In genomic region chr1:67880056-67880601, GRCh38 we compare ENCODE assay signal across 1 cellular context.
TF ChIP-seq lines count a peak whose summit lies in the region.

No MANE protein-coding gene starts in this region.

TF ChIP-seq in K562, 482 proteins besides CTCF, POLR2A, EP300 and RAD21 (continued from another document):
- TF ChIP-seq STAT6 (CRISPR knock-in tag; IDR thresholded peaks at IDR 0.05): no peak
- no peak for TF ChIP-seq ZC3H11A (IDR thresholded peaks at IDR 0.05; ENCODE audit: low read depth, low read length)
- TF ChIP-seq DEAF1 (CRISPR knock-in tag; IDR thresholded peaks at IDR 0.05): 0 out of 2 replicates have a peak, but pooled peaks have one; percentile 14
- TF ChIP-seq JUND (IDR thresholded peaks at IDR 0.05; ENCODE audit: borderline replicate concordance, low read depth, low read length): peak; percentile 77
- TF ChIP-seq JUND (tag; IDR thresholded peaks at IDR 0.05; ENCODE audit: borderline replicate concordance, low read depth, low read length): peak; percentile 63; the same call in 1 of the 3 replicates
- TF ChIP-seq PKNOX1 (IDR thresholded peaks at IDR 0.05): peak; percentile 39; the same call in 1 of the 2 replicates
- TF ChIP-seq U2AF2 (optimal IDR thresholded peaks at IDR 0.05; ENCODE audit: low read depth, low read length): no peak
- TF ChIP-seq ZNF449 (CRISPR knock-in tag; IDR thresholded peaks at IDR 0.05): no peak
- peak; percentile 64; the same call in 1 of the 2 replicates for TF ChIP-seq FOXJ2 (tag; IDR thresholded peaks at IDR 0.05)
- no peak for TF ChIP-seq ZKSCAN1 (IDR thresholded peaks at IDR 0.05; ENCODE audit: low read depth, low read length)
- no peak for TF ChIP-seq MAFF (IDR thresholded peaks at IDR 0.05; ENCODE audit: low read length)
- peak; percentile 45; the same call in 1 of the 2 replicates for TF ChIP-seq RREB1 (CRISPR knock-in tag; IDR thresholded peaks at IDR 0.05)
- no peak for TF ChIP-seq E2F4 (CRISPR knock-in tag; IDR thresholded peaks at IDR 0.05; ENCODE audit: low read depth)
- TF ChIP-seq MEIS2 (IDR thresholded peaks at IDR 0.05; ENCODE audit: partially characterized antibody): peak; percentile 77
- TF ChIP-seq ATF3 (IDR thresholded peaks at IDR 0.05): peak; percentile 51; the same call in 1 of the 2 replicates
- no peak for TF ChIP-seq ATF3 (CRISPR knock-in tag; conservative IDR thresholded peaks at IDR 0.05)
